ENCODE assay signal across 1 cellular context in the genomic region with DNA sequence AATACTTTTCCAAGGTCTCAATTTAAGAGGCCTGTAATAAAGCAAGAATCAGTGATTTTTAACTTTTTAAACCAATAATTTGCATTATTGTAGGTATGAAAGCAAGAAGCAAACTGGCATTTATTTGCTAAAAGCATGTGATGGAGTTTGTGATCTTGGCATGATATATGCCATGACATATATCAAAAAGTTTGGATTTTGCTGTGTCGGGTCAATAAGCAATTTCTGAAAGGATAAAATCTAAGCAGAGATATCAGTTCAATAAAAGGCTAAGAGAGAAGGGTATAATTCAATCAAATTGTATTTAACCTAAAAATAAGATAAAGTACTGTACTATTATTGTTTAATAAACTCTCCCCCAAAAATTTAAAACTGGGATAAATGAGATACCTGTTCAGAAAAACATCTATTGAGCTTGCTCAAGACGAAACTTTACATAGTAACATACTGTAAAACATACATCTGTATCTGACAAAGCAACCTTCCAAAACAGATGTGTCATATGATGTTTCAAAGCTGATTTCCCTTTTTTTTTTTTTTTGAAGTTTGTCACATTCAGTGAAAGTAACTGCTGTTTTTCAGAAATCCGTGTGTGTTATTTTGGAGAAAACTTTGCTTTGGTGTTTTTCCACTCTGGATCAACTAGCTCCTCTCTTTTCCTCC.
TF ChIP-seq lines count a peak whose summit lies in the region.

No MANE protein-coding gene starts in this region.

TF ChIP-seq in GM23338, 12 proteins besides CTCF, POLR2A, EP300 and RAD21 (continued from another document):
- TF ChIP-seq STAT1 (IDR thresholded peaks at IDR 0.05; ENCODE audit: unreplicated experiment) (no peak), REST (IDR thresholded peaks at IDR 0.05; ENCODE audit: unreplicated experiment) (no peak)
